ENCODE assay signal across 8 cellular contexts in genomic region chr19:55624109-55625003, GRCh38. TPM values are rescaled to one million over a fixed set of nuclear protein-coding genes. Genes with fewer than 3 reads are reported as not detected.
DNase-seq lines count a peak whose midpoint lies in the region; TF ChIP-seq lines count a peak whose summit lies in the region.

ZNF784 (minus strand) TSS chr19:55624566; CDS start chr19:55624561, 5 bp downstream.

- H3K9me3 Mint-ChIP-seq in HFFc6: no peaks in the 10 kb centered on the region; the same call in 1 of the 2 replicates

- DNase-seq in DMS53 (lab: John Stamatoyannopoulos, UW): peak; percentile 96
- peak; percentile 79 for DNase-seq in HFFc6
- peak; percentile 85 for DNase-seq in NCI-H2029 treated with DMSO at 0.1 percent for 48 hours (lab: John Stamatoyannopoulos, UW)
- peak; percentile 92 for DNase-seq in T1000 (lab: John Stamatoyannopoulos, UW)
- peak; percentile 80 for DNase-seq in astrocyte of the cerebellum (ENCODE audit: low read depth)
- peak; percentile 99 for DNase-seq in hepatocyte (ENCODE audit: low spot score)
- DNase-seq in renal cortical epithelial cell (ENCODE audit: low read depth): peak; percentile 67
- DNase-seq in uterus: peak; percentile 92 to 93

- H4K20me1 ChIP-seq in hepatocyte (ENCODE audit: insufficient read depth, poor library complexity, severe bottlenecking): peaks cover 5% of the 10 kb centered on the region

- H3K4me1 ChIP-seq in hepatocyte (ENCODE audit: insufficient read depth): peaks cover 4% of the 10 kb centered on the region
- H3K4me1 ChIP-seq in uterus: no peaks in the 10 kb centered on the region

- in situ Hi-C loops in astrocyte of the cerebellum (cut with HindIII; ENCODE audit: low sequenced_read_pairs): loop anchor here (5.0 to 25.0 kb wide), 2 partner anchors 112 to 1162 kb away; partner anchors contain the start of genes CDC42EP5 and LENG9

- H3K27ac Mint-ChIP-seq in HFFc6: peak within 1 kb of the TSS; percentile 96

- peak within 1 kb of the TSS; percentile 59 for H3K4me3 ChIP-seq in astrocyte of the cerebellum (ENCODE audit: low read depth, low read length)
- peak within 1 kb of the TSS; percentile 32 for H3K4me3 ChIP-seq in hepatocyte
- H3K4me3 ChIP-seq in uterus: peak within 1 kb of the TSS; percentile 58 to 70

- peaks cover 14% of the 10 kb centered on the region for H3K79me2 ChIP-seq in hepatocyte

- H3K4me2 ChIP-seq in hepatocyte: peak within 1 kb of the TSS; percentile 79

- H2AFZ ChIP-seq in hepatocyte: peak within 1 kb of the TSS; percentile 56

- no peaks in the 10 kb centered on the region for H3K9me3 ChIP-seq in hepatocyte (ENCODE audit: low read depth)
- H3K9me3 ChIP-seq in uterus: no peaks in the 10 kb centered on the region

- H3K36me3 ChIP-seq in hepatocyte (replicated peaks; ENCODE audit: insufficient read depth, low read depth): no peaks in the 10 kb centered on the region
- no peaks in the 10 kb centered on the region for H3K36me3 ChIP-seq in uterus

- TF ChIP-seq CTCF in HFFc6 (IDR thresholded peaks at IDR 0.05) (no peak), astrocyte of the cerebellum (IDR thresholded peaks at IDR 0.05; ENCODE audit: low read depth, low read length, missing control alignments) (no peak), hepatocyte (IDR thresholded peaks at IDR 0.05; ENCODE audit: poor library complexity) (no peak), uterus (IDR thresholded peaks at IDR 0.05) (no peak)

- WGBS in hepatocyte (ENCODE audit: low lambda C conversion rate, missing lambda C conversion rate): 2% methylated on average over 40 of the region's 56 CpGs

- H3K36me3 Mint-ChIP-seq in HFFc6 (ENCODE audit: low read depth): peaks cover 25% of the 10 kb centered on the region

- no peaks in the 10 kb centered on the region for H3K27me3 ChIP-seq in hepatocyte
- H3K27me3 ChIP-seq in uterus: no peaks in the 10 kb centered on the region

- H3K4me3 Mint-ChIP-seq in HFFc6: peak within 1 kb of the TSS; percentile 88

- no peaks in the 10 kb centered on the region for H3K9me2 ChIP-seq in hepatocyte (replicated peaks; ENCODE audit: insufficient read depth)

- TF ChIP-seq POLR2A in uterus (IDR thresholded peaks at IDR 0.05): peak; percentile 30 to 69

- intact Hi-C loops in uterus (cut with DNase I; ENCODE audit: low total_unique reads): no loop called here

- H3K27me3 Mint-ChIP-seq in HFFc6 (ENCODE audit: insufficient read depth): peaks cover 3% of the 10 kb centered on the region

- H3K27ac ChIP-seq in hepatocyte: peak within 1 kb of the TSS; percentile 93
- H3K27ac ChIP-seq in uterus: peak within 1 kb of the TSS; percentile 94 to 99

- peaks cover 29% of the 10 kb centered on the region for H3K4me1 Mint-ChIP-seq in HFFc6 (ENCODE audit: low read depth)

RNA-seq across cellular contexts. Expression of gene ZNF784, which starts in this region (rescaled TPM):
- total RNA-seq in HFFc6 (2021; fragmentation: NEBNext Ultra II Directional; extraction: Animal tissue kit (Norgen Biotek cat#: 25700)): 1 to 10 TPM; 4.6 to 5.3 (median 4.8) TPM
- total RNA-seq in hepatocyte: 6.7 and 7.2 TPM in 2 replicates
- polyA plus RNA-seq in hepatocyte: 5.5 and 10.0 TPM in 2 replicates
- 3.5 and 7.0 TPM in 2 replicates for total RNA-seq in renal cortical epithelial cell
- 1 to 10 TPM; 4.1 to 9.6 (median 7.4) TPM for total RNA-seq in uterus

Comparison
In these comparisons a context has a peak if more than half of its experiments do, and no peak if none do; other contexts are left out.
1. Peak in every context shown above with its lines: DNase-seq, H3K4me3 ChIP-seq and H3K27ac ChIP-seq.